Comparison of ENCODE assay signal across 8 cellular contexts in genomic region chr7:138002096-138002827, GRCh38. TPM values are rescaled to one million over a fixed set of nuclear protein-coding genes. Genes with fewer than 3 reads are reported as not detected.
DNase-seq lines count a peak whose midpoint lies in the region; ATAC-seq and TF ChIP-seq lines count a peak whose summit lies in the region.

No MANE protein-coding gene starts in this region.

- DNase-seq in DMS114 treated with DMSO at 0.1 percent for 48 hours (lab: John Stamatoyannopoulos, UW; ENCODE audit: unreplicated experiment): peak; percentile 98
- peak; percentile 97 for DNase-seq in OCI-M1 (lab: John Stamatoyannopoulos, UW)
- peak; percentile 98 for DNase-seq in activated T-cell treated with anti-CD3 and anti-CD28 coated beads, Interleukin-2, amount 50 U/mL, for 1 hour
- DNase-seq in epithelial cell of proximal tubule (ENCODE audit: low read depth): peak; percentile 99
- peak; percentile 99 for DNase-seq in mucosa of descending colon
- peak; percentile 94 to 96 for DNase-seq in stimulated activated CD8-positive, alpha-beta memory T cell treated with anti-CD3 and anti-CD28 coated beads, Interleukin-4, amount 100 ng/mL, for 1 hour (ENCODE audit: low read depth in 2 of 2, low spot score in 1 of 2)

- peak overlapping the region; percentile 96 for H3K4me3 ChIP-seq in epithelial cell of proximal tubule (ENCODE audit: low read depth, low read length)
- peak overlapping the region; percentile 75 for H3K4me3 ChIP-seq in mucosa of descending colon

- TF ChIP-seq EP300 in Ishikawa (IDR thresholded peaks at IDR 0.05; ENCODE audit: borderline replicate concordance): no peak

- ATAC-seq in GM21619 (IDR thresholded peaks at IDR 0.05; ENCODE audit: unreplicated experiment) (peak; percentile 94), mucosa of descending colon (peak; percentile 94)

- H3K4me1 ChIP-seq in mucosa of descending colon (ENCODE audit: low read depth): peaks cover 9% of the 10 kb centered on the region

- no peaks in the 10 kb centered on the region for H3K36me3 ChIP-seq in mucosa of descending colon (ENCODE audit: low read depth)

- peak; percentile 94 for TF ChIP-seq CTCF in epithelial cell of proximal tubule (conservative IDR thresholded peaks at IDR 0.05; ENCODE audit: low read depth, low read length)
- peak; percentile 83 for TF ChIP-seq CTCF in mucosa of descending colon (IDR thresholded peaks at IDR 0.05)

- intact Hi-C loops in mucosa of descending colon (cut with DNase I, micrococcal nuclease): loop anchor here in 1 of 2 donors (10.0 kb wide), 1 partner anchor 47 kb away; no protein-coding TSS in a partner anchor

- H3K9me3 ChIP-seq in mucosa of descending colon: no peaks in the 10 kb centered on the region

- TF ChIP-seq RAD21 in Ishikawa (IDR thresholded peaks at IDR 0.05; ENCODE audit: low read depth): peak; percentile 32

TF ChIP-seq in Ishikawa, 13 proteins besides CTCF, POLR2A, EP300 and RAD21:
- no peak for TF ChIP-seq USF1 (IDR thresholded peaks at IDR 0.05)
- TF ChIP-seq TCF12 (IDR thresholded peaks at IDR 0.05; ENCODE audit: low read depth): no peak
- peak; percentile 89 for TF ChIP-seq EGR1 (IDR thresholded peaks at IDR 0.05)
- TF ChIP-seq CREB1 (IDR thresholded peaks at IDR 0.05; ENCODE audit: low read depth): peak; percentile 72
- TF ChIP-seq TEAD4 (IDR thresholded peaks at IDR 0.05): peak; percentile 86
- TF ChIP-seq MAX (IDR thresholded peaks at IDR 0.05): no peak
- TF ChIP-seq ZBTB7A (IDR thresholded peaks at IDR 0.05; ENCODE audit: low read depth): 0 out of 2 replicates have a peak, but pooled peaks have one; percentile 12
- no peak; the same call in 1 of the 2 replicates for TF ChIP-seq NFIC (IDR thresholded peaks at IDR 0.05)
- TF ChIP-seq REST (IDR thresholded peaks at IDR 0.05; ENCODE audit: low read depth): no peak
- 0 out of 2 replicates have a peak, but pooled peaks have one; percentile 5 for TF ChIP-seq TAF1 (IDR thresholded peaks at IDR 0.05; ENCODE audit: low read depth)
- no peak for TF ChIP-seq YY1 (IDR thresholded peaks at IDR 0.05; ENCODE audit: low read depth)
- no peak for TF ChIP-seq CEBPB (IDR thresholded peaks at IDR 0.05)
- no peak for TF ChIP-seq FOXM1 (IDR thresholded peaks at IDR 0.05; ENCODE audit: borderline replicate concordance, low read depth)

RNA-seq across cellular contexts. Expression of gene CREB3L2, which starts 0.4 kb away (rescaled TPM):
- total RNA-seq in epithelial cell of proximal tubule: 14.5 and 18.3 TPM in 2 replicates
- 10 to 100 TPM; 15.8 to 54.3 (median 40.6) TPM for total RNA-seq in mucosa of descending colon

Comparison
In these comparisons a context has a peak if more than half of its experiments do, and no peak if none do; other contexts are left out.
1. Peak in every context shown above with its lines: DNase-seq, ATAC-seq and H3K4me3 ChIP-seq.